In the genomic region with DNA sequence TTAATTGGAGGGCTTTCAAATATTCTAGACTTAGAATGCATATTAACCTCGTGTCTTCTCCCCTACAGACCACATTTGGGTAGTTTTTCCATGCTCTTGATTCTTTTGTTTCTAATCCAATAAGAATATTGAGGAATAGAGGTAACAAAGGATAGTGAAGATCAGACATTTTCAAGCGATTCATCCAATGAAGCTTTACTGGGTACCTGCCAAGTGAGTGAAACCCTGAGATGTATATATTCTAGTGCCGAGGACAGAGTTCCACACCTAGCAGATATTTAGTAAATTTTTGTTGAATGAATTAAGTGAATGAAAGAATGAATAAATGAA, we compare ENCODE assay signal across 8 cellular contexts. TPM values are rescaled to one million over a fixed set of nuclear protein-coding genes. Genes with fewer than 3 reads are reported as not detected.
A peak's percentile ranks its signal among the peaks of the same experiment; 100 is the strongest.
DNase-seq lines count a peak whose midpoint lies in the region; ATAC-seq and TF ChIP-seq lines count a peak whose summit lies in the region.

No MANE protein-coding gene starts in this region.

- peak overlapping the region; percentile 91 for H3K4me3 Mint-ChIP-seq in activated CD4-positive, alpha-beta T cell treated with anti-CD3 and anti-CD28 coated beads, Interleukin-2, amount 10 ng/mL, durations not matched to agents 7 days and 5 days

- H3K27me3 Mint-ChIP-seq in activated CD4-positive, alpha-beta T cell treated with anti-CD3 and anti-CD28 coated beads, Interleukin-2, amount 10 ng/mL, durations not matched to agents 7 days and 5 days: peaks cover 7% of the 10 kb centered on the region

- peak overlapping the region; percentile 98 for H2AFZ ChIP-seq in neuron (ENCODE audit: low read depth, low read length)

- no peak for TF ChIP-seq CTCF in coronary artery (IDR thresholded peaks at IDR 0.05)

- H3K4me3 ChIP-seq in MG63 (peak overlapping the region; percentile 93), coronary artery (peak overlapping the region; percentile 83), neuron (ENCODE audit: low read length) (peak overlapping the region; percentile 97)

- H3K27ac Mint-ChIP-seq in activated CD4-positive, alpha-beta T cell treated with anti-CD3 and anti-CD28 coated beads, Interleukin-2, amount 10 ng/mL, durations not matched to agents 7 days and 5 days: peak overlapping the region; percentile 98

- peaks cover 6% of the 10 kb centered on the region for H3K4me1 ChIP-seq in neuron (ENCODE audit: insufficient read depth, low read length)

- peaks cover 26% of the 10 kb centered on the region for H3K36me3 Mint-ChIP-seq in activated CD4-positive, alpha-beta T cell treated with anti-CD3 and anti-CD28 coated beads, Interleukin-2, amount 10 ng/mL, durations not matched to agents 7 days and 5 days (ENCODE audit: low read depth)

- H3K27ac ChIP-seq in coronary artery: peak overlapping the region in 1 of 2 donors; percentile 58

- H3K9me3 ChIP-seq in MG63 (no peaks in the 10 kb centered on the region), neuron (ENCODE audit: low read length) (no peaks in the 10 kb centered on the region)

- POLR2A ChIA-PET in activated CD4-positive, alpha-beta T cell treated with anti-CD3 and anti-CD28 coated beads, Interleukin-2, amount 10 ng/mL, durations not matched to agents 7 days and 5 days (lab: Charles Lee): no interaction called here

- H3K27me3 ChIP-seq in MG63: no peaks in the 10 kb centered on the region
- peaks cover 2% of the 10 kb centered on the region for H3K27me3 ChIP-seq in neuron (ENCODE audit: insufficient read depth, low read length)

- no peak for DNase-seq in activated CD4-positive, alpha-beta T cell treated with anti-CD3 and anti-CD28 coated beads, Interleukin-2, amount 10 ng/mL, durations not matched to agents 7 days and 5 days
- no peak for DNase-seq in activated CD4-positive, alpha-beta T cell treated with anti-CD3 and anti-CD28 coated beads, Interleukin-2, amount 50 U/mL, for 4 hours
- DNase-seq in MG63: no peak
- DNase-seq in coronary artery (ENCODE audit: low spot score): no peak

- no peak for ATAC-seq in GM21367 (IDR thresholded peaks at IDR 0.05; ENCODE audit: unreplicated experiment)
- no peak for ATAC-seq in GM18870 (IDR thresholded peaks at IDR 0.05; ENCODE audit: unreplicated experiment)
- ATAC-seq in GM18519 (IDR thresholded peaks at IDR 0.05; ENCODE audit: low FRiP score, unreplicated experiment): no peak

- H3K36me3 ChIP-seq in MG63: peaks cover 22% of the 10 kb centered on the region
- H3K36me3 ChIP-seq in neuron (ENCODE audit: insufficient read depth, low read length): peaks cover 25% of the 10 kb centered on the region

- H3K9me3 Mint-ChIP-seq in activated CD4-positive, alpha-beta T cell treated with anti-CD3 and anti-CD28 coated beads, Interleukin-2, amount 10 ng/mL, durations not matched to agents 7 days and 5 days: no peaks in the 10 kb centered on the region

- CTCF ChIA-PET in activated CD4-positive, alpha-beta T cell treated with anti-CD3 and anti-CD28 coated beads, Interleukin-2, amount 10 ng/mL, durations not matched to agents 7 days and 5 days (lab: Charles Lee): no interaction called here

- peaks cover 41% of the 10 kb centered on the region for H3K4me1 Mint-ChIP-seq in activated CD4-positive, alpha-beta T cell treated with anti-CD3 and anti-CD28 coated beads, Interleukin-2, amount 10 ng/mL, durations not matched to agents 7 days and 5 days

RNA-seq across cellular contexts. Expression of gene RFC3, which starts 0.5 kb away (rescaled TPM):
- total RNA-seq in activated CD4-positive, alpha-beta T cell treated with anti-CD3 and anti-CD28 coated beads, Interleukin-2, amount 10 ng/mL, durations not matched to agents 7 days and 5 days: 10 to 100 TPM; 38.3 to 46.8 TPM
- total RNA-seq in MG63 (2014; rRNA removed; shearing (Covaris generic); ENCODE audit: low replicate concordance): 42.0 and 46.5 TPM in 2 replicates
